Comparison of ENCODE assay signal across 1 cellular context in genomic region chr14:74571901-74572828, GRCh38.
TF ChIP-seq lines count a peak whose summit lies in the region.

No MANE protein-coding gene starts in this region.

TF ChIP-seq in HCT116, 20 proteins besides CTCF, POLR2A, EP300 and RAD21 (continued from another document):
- no peak for TF ChIP-seq ELF1 (IDR thresholded peaks at IDR 0.05; ENCODE audit: borderline replicate concordance, low read depth)
